ENCODE assay signal across 27 cellular contexts in the genomic region with DNA sequence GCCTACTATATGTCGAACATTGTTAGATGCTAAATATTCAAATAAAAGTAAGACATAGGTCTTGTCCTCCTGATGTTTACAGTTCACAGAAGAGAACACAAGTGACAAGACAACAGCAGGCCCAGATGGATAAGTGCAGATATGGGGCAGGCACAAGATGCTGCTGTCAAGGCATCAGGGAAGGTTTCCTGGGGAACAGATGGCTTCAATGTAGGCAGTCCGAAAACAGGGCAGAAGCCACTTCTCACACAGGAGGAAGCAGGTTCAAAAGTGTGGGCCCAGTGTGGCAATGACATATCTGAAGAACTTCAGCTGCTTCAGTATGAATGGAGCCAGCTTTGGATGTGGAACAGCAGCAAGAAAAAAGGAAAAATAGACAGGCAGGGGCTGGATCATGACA.
"Had no signal": no experiment of that assay in that cellular context is flagged by ENCODE, and none has a peak within 500 bp of the region (broad histone marks: within the 10 kb centered on the region; RNA-seq: fewer than 3 reads in every experiment).

No MANE protein-coding gene starts in this region.

- H3K4me1 ChIP-seq: left lung, neural progenitor cell, prostate gland, right atrium auricular region, suprapubic skin, transverse colon, upper lobe of right lung, uterus had no signal

- ATAC-seq: effector memory CD8-positive, alpha-beta T cell; heart left ventricle; left lung; naive thymus-derived CD4-positive, alpha-beta T cell; sciatic nerve; stimulated activated naive CD8-positive, alpha-beta T cell treated with anti-CD3 and anti-CD28 coated beads, Interleukin-15, amount 100 ng/mL, for 72 hours; upper lobe of right lung had no signal

- H3K9ac ChIP-seq: neural progenitor cell had no signal

- H2AFZ ChIP-seq: hepatocyte, neural progenitor cell had no signal

- H3K27ac ChIP-seq: heart left ventricle, hepatocyte, left lung, neural progenitor cell, prostate gland, right atrium auricular region, suprapubic skin, transverse colon, upper lobe of right lung, uterus had no signal

- DNase-seq: cortex of kidney; effector memory CD8-positive, alpha-beta T cell; erythroblast; heart left ventricle; kidney; left lung; mammary epithelial cell; mesendoderm; midbrain; naive thymus-derived CD4-positive, alpha-beta T cell; nucleus accumbens; stimulated activated CD4-positive, alpha-beta T cell treated with anti-CD3 and anti-CD28 coated beads, Interleukin-12 subunit alpha, Interleukin-12 subunit beta, amount 100 ng/mL, for 4 hours; stimulated activated CD4-positive, alpha-beta T cell treated with anti-CD3 and anti-CD28 coated beads, Interleukin-1b, Interleukin-23, amount 100 ng/mL, for 48 hours; stimulated activated CD4-positive, alpha-beta T cell treated with anti-CD3 and anti-CD28 coated beads, Interleukin-4, amount 100 ng/mL, for 1 hour; stimulated activated CD8-positive, alpha-beta memory T cell treated with anti-CD3 and anti-CD28 coated beads, Interleukin-4, amount 100 ng/mL, for 48 hours; stimulated activated naive CD4-positive, alpha-beta T cell; stimulated activated naive CD8-positive, alpha-beta T cell treated with anti-CD3 and anti-CD28 coated beads, Interleukin-15, amount 100 ng/mL, for 72 hours; transverse colon; upper lobe of right lung; uterus had no signal

- H3K27me3 ChIP-seq: right atrium auricular region, upper lobe of right lung, uterus had no signal

- H3K4me2 ChIP-seq: hepatocyte, neural progenitor cell, smooth muscle cell had no signal

- H3K4me3 ChIP-seq: heart left ventricle, hepatocyte, left lung, neural progenitor cell, prostate gland, right atrium auricular region, smooth muscle cell, suprapubic skin, transverse colon, upper lobe of right lung, uterus had no signal

- H3K9me3 ChIP-seq: heart left ventricle, left lung, prostate gland, right atrium auricular region, suprapubic skin, transverse colon, upper lobe of right lung, uterus had no signal

- H3K36me3 ChIP-seq: heart left ventricle, left lung, neural progenitor cell, prostate gland, right atrium auricular region, suprapubic skin, transverse colon, upper lobe of right lung, uterus had no signal
